8 cellular contexts compared by ENCODE assay signal in genomic region chr10:75407716-75408511, GRCh38. TPM values are rescaled to one million over a fixed set of nuclear protein-coding genes. Genes with fewer than 3 reads are reported as not detected.
DNase-seq lines count a peak whose midpoint lies in the region; ATAC-seq and TF ChIP-seq lines count a peak whose summit lies in the region.

No MANE protein-coding gene starts in this region.

- ATAC-seq in central memory CD8-positive, alpha-beta T cell (replicated peaks; ENCODE audit: extremely low read depth, poor library complexity, severe bottlenecking) = no peak
- ATAC-seq in lower lobe of right lung (peak in 1 of 2 donors; percentile 15), upper lobe of right lung (no peak), HG03175 (IDR thresholded peaks at IDR 0.05; ENCODE audit: unreplicated experiment) (no peak)

- peak overlapping the region; percentile 93 for H3K4me3 ChIP-seq in lower lobe of right lung
- peak overlapping the region; percentile 70 for H3K4me3 ChIP-seq in upper lobe of right lung

- H3K9me3 Mint-ChIP-seq in activated naive CD4-positive, alpha-beta T cell treated with anti-CD3 and anti-CD28 coated beads, Interleukin-2, amount 10 ng/mL, durations not matched to agents 7 days and 5 days = no peaks in the 10 kb centered on the region
- H3K9me3 Mint-ChIP-seq in central memory CD8-positive, alpha-beta T cell = peaks cover 5% of the 10 kb centered on the region

- DNase-seq in activated naive CD4-positive, alpha-beta T cell treated with anti-CD3 and anti-CD28 coated beads, Interleukin-2, amount 10 ng/mL, durations not matched to agents 7 days and 5 days = no peak
- DNase-seq in activated naive CD4-positive, alpha-beta T cell treated with Interleukin-2 at 50 U/mL for 16 hours = no peak
- DNase-seq in central memory CD8-positive, alpha-beta T cell (ENCODE audit: low spot score in 2 of 2) = no peak
- DNase-seq in lower lobe of right lung (peak; percentile 69), upper lobe of right lung (peak; percentile 78), mucosa of gallbladder (ENCODE audit: low spot score) (no peak), pons (ENCODE audit: low spot score) (no peak)

- H3K4me1 ChIP-seq in lower lobe of right lung = peaks cover 16% of the 10 kb centered on the region
- H3K4me1 ChIP-seq in upper lobe of right lung = peaks cover 24% of the 10 kb centered on the region

- CTCF ChIA-PET in activated naive CD4-positive, alpha-beta T cell treated with anti-CD3 and anti-CD28 coated beads, Interleukin-2, amount 10 ng/mL, durations not matched to agents 7 days and 5 days (lab: Charles Lee) = no interaction called here

- peaks cover 31% of the 10 kb centered on the region for H3K4me1 Mint-ChIP-seq in activated naive CD4-positive, alpha-beta T cell treated with anti-CD3 and anti-CD28 coated beads, Interleukin-2, amount 10 ng/mL, durations not matched to agents 7 days and 5 days
- H3K4me1 Mint-ChIP-seq in central memory CD8-positive, alpha-beta T cell = peaks cover 11% of the 10 kb centered on the region

- peaks cover 10% of the 10 kb centered on the region for H3K27me3 ChIP-seq in lower lobe of right lung (ENCODE audit: low read depth)
- H3K27me3 ChIP-seq in upper lobe of right lung = peaks cover 7% of the 10 kb centered on the region

- no peaks in the 10 kb centered on the region for H3K9me3 ChIP-seq in lower lobe of right lung
- H3K9me3 ChIP-seq in upper lobe of right lung = no peaks in the 10 kb centered on the region

- H3K36me3 Mint-ChIP-seq in activated naive CD4-positive, alpha-beta T cell treated with anti-CD3 and anti-CD28 coated beads, Interleukin-2, amount 10 ng/mL, durations not matched to agents 7 days and 5 days = no peaks in the 10 kb centered on the region
- peaks cover 2% of the 10 kb centered on the region for H3K36me3 Mint-ChIP-seq in central memory CD8-positive, alpha-beta T cell (ENCODE audit: insufficient read depth)

- H3K36me3 ChIP-seq in lower lobe of right lung (no peaks in the 10 kb centered on the region), upper lobe of right lung (no peaks in the 10 kb centered on the region)

- H3K4me3 Mint-ChIP-seq in activated naive CD4-positive, alpha-beta T cell treated with anti-CD3 and anti-CD28 coated beads, Interleukin-2, amount 10 ng/mL, durations not matched to agents 7 days and 5 days = peak overlapping the region; percentile 40
- peak overlapping the region; percentile 47 for H3K4me3 Mint-ChIP-seq in central memory CD8-positive, alpha-beta T cell

- H3K27ac Mint-ChIP-seq in activated naive CD4-positive, alpha-beta T cell treated with anti-CD3 and anti-CD28 coated beads, Interleukin-2, amount 10 ng/mL, durations not matched to agents 7 days and 5 days = no peak overlapping the region
- no peak overlapping the region for H3K27ac Mint-ChIP-seq in central memory CD8-positive, alpha-beta T cell (ENCODE audit: low read depth)

- peak overlapping the region; percentile 97 for H3K27ac ChIP-seq in lower lobe of right lung
- peak overlapping the region; percentile 96 for H3K27ac ChIP-seq in upper lobe of right lung

- peaks cover 87% of the 10 kb centered on the region for H3K27me3 Mint-ChIP-seq in activated naive CD4-positive, alpha-beta T cell treated with anti-CD3 and anti-CD28 coated beads, Interleukin-2, amount 10 ng/mL, durations not matched to agents 7 days and 5 days
- peaks cover 83% of the 10 kb centered on the region for H3K27me3 Mint-ChIP-seq in central memory CD8-positive, alpha-beta T cell

- TF ChIP-seq CTCF in lower lobe of right lung (IDR thresholded peaks at IDR 0.05) = peak; percentile 14
- TF ChIP-seq CTCF in upper lobe of right lung (IDR thresholded peaks at IDR 0.05) = peak; percentile 11

- intact Hi-C loops in lower lobe of right lung (cut with DNase I) (loop anchor here (5.0 to 10.0 kb wide), 2 partner anchors 619 to 897 kb away; no protein-coding TSS in a partner anchor), upper lobe of right lung (cut with DNase I) (no loop called here)

RNA-seq across cellular contexts. Expression of gene ZNF503, which starts 6.3 kb away (rescaled TPM):
- total RNA-seq in lower lobe of right lung = 28.3 TPM
- 36.2 TPM for total RNA-seq in upper lobe of right lung
- 15.9 TPM for total RNA-seq in mucosa of gallbladder

RNA-seq across cellular contexts. Expression of gene LRMDA, which starts 23.5 kb away (rescaled TPM):
- total RNA-seq in lower lobe of right lung (29.9 TPM), upper lobe of right lung (20.0 TPM), mucosa of gallbladder (17.1 TPM)

Comparison
In these comparisons a context has a peak if more than half of its experiments do, and no peak if none do; other contexts are left out.
1. DNase-seq: peak in lower lobe of right lung (single experiment) and upper lobe of right lung (single experiment); none in activated naive CD4-positive, alpha-beta T cell treated with anti-CD3 and anti-CD28 coated beads, Interleukin-2, amount 10 ng/mL, durations not matched to agents 7 days and 5 days (single experiment), activated naive CD4-positive, alpha-beta T cell treated with Interleukin-2 at 50 U/mL for 16 hours (single experiment), central memory CD8-positive, alpha-beta T cell (0 of 2), mucosa of gallbladder (single experiment) and pons (single experiment).